ENCODE assay signal across 26 cellular contexts in genomic region chr5:73678322-73678740, GRCh38. TPM values are rescaled to one million over a fixed set of nuclear protein-coding genes. Genes with fewer than 3 reads are reported as not detected.
DNase-seq lines count a peak whose midpoint lies in the region; ATAC-seq, FAIRE-seq and TF ChIP-seq lines count a peak whose summit lies in the region.
"Had no signal": no experiment of that assay in that cellular context is flagged by ENCODE, and none has a peak within 500 bp of the region (broad histone marks: within the 10 kb centered on the region; RNA-seq: fewer than 3 reads in every experiment).

No MANE protein-coding gene starts in this region.

- DNase-seq in HT-29 (ENCODE audit: low spot score) (peak; percentile 80), RCC 7860 (ENCODE audit: low spot score) (peak; percentile 7), left lobe of liver (ENCODE audit: low spot score) (peak; percentile 81), transverse colon (peak; percentile 60), left cardiac atrium (no peak), cerebellum (ENCODE audit: low spot score) (no peak)
- DNase-seq in activated CD8-positive, alpha-beta memory T cell treated with anti-CD3 and anti-CD28 coated beads for 24 hours = no peak
- DNase-seq: activated CD4-positive, alpha-beta T cell treated with anti-CD3 and anti-CD28 coated beads for 36 hours; activated CD8-positive, alpha-beta memory T cell treated with anti-CD3 and anti-CD28 coated beads, Interleukin-2, amount 10 ng/mL, durations not matched to agents 7 days and 5 days; activated naive CD4-positive, alpha-beta T cell treated with anti-CD3 and anti-CD28 coated beads for 36 hours; amniotic stem cell; cortex of kidney; esophagus squamous epithelium; hippocampal formation; KBM-7; NCI-H1417 treated with DMSO at 0.1 percent for 48 hours; NCI-H2107; NCI-H446 treated with DMSO at 0.1 percent for 48 hours; psoas muscle; substantia nigra; T-cell had no signal

- no peak for FAIRE-seq in RCC 7860 (lab: Jason Lieb, UNC)
- FAIRE-seq: frontal cortex had no signal

- intact Hi-C loops in transverse colon (cut with DNase I; ENCODE audit: low total_unique reads) = no loop called here
- intact Hi-C loops in left cardiac atrium (cut with DNase I) = no loop called here

- 49 to 64% methylated on average over 4 of the region's 4 CpGs for WGBS in transverse colon (ENCODE audit: low coverage in 1 of 2), 2 donors

- ATAC-seq in left lobe of liver (peak; percentile 94), left cardiac atrium (no peak), GM18505 (IDR thresholded peaks at IDR 0.05; ENCODE audit: unreplicated experiment) (no peak)
- ATAC-seq: activated CD4-positive, alpha-beta T cell treated with anti-CD3 and anti-CD28 coated beads for 36 hours; activated CD8-positive, alpha-beta memory T cell treated with anti-CD3 and anti-CD28 coated beads, Interleukin-2, amount 10 ng/mL, durations not matched to agents 7 days and 5 days; psoas muscle; T-cell had no signal

- H3K4me3 ChIP-seq in transverse colon = no peak overlapping the region
- H3K4me3 ChIP-seq: breast epithelium, esophagus squamous epithelium, psoas muscle, vagina had no signal

- no peaks in the 10 kb centered on the region for H3K9me3 ChIP-seq in transverse colon
- H3K9me3 ChIP-seq: breast epithelium, esophagus squamous epithelium, psoas muscle, vagina had no signal

- TF ChIP-seq CTCF in transverse colon (IDR thresholded peaks at IDR 0.05) = no peak

- peak overlapping the region; percentile 10 to 58 (median 28) for H3K27ac ChIP-seq in transverse colon
- H3K27ac ChIP-seq: breast epithelium, C4-2B, esophagus squamous epithelium, psoas muscle, vagina had no signal

- no peaks in the 10 kb centered on the region for H3K36me3 ChIP-seq in transverse colon
- H3K36me3 ChIP-seq: breast epithelium, esophagus squamous epithelium, vagina had no signal

- H3K27me3 ChIP-seq in transverse colon = no peaks in the 10 kb centered on the region
- H3K27me3 ChIP-seq: breast epithelium, esophagus squamous epithelium, vagina had no signal

- no peak for TF ChIP-seq POLR2A in transverse colon (IDR thresholded peaks at IDR 0.05)
- TF ChIP-seq POLR2A in GM18505 (IDR thresholded peaks at IDR 0.05; ENCODE audit: borderline replicate concordance, extremely low read depth, insufficient read depth, insufficient read length) = no peak

- in situ Hi-C loops in transverse colon (cut with MboI; ENCODE audit: low pct_ligation_motif_present in 1 of 4, low pct_unique_long_range_greater_than_20kb in 1 of 4, low sequenced_read_pairs in 3 of 4) = no loop called here

- no peak for TF ChIP-seq EP300 in transverse colon (IDR thresholded peaks at IDR 0.05; ENCODE audit: low read depth)

- peaks cover 2 to 25% (median 8%) of the 10 kb centered on the region in 4 donors for H3K4me1 ChIP-seq in transverse colon
- H3K4me1 ChIP-seq: breast epithelium, vagina had no signal

RNA-seq across cellular contexts. Expression of gene ARHGEF28, which starts 52.3 kb away (rescaled TPM):
- total RNA-seq in HT-29 (2014; rRNA removed; shearing (Covaris generic)) = 20.1 and 36.5 TPM in 2 replicates
- 14.4 TPM for total RNA-seq in left lobe of liver
- 10 to 100 TPM in 3 of 4 donors, 1 to 10 TPM in 1; 9.8 to 18.7 (median 18.6) TPM for total RNA-seq in transverse colon
- 1 to 10 TPM; 2.6 to 3.1 TPM for total RNA-seq in left cardiac atrium
- 6.7 TPM for total RNA-seq in cerebellum
- total RNA-seq: activated CD8-positive, alpha-beta memory T cell treated with anti-CD3 and anti-CD28 coated beads, Interleukin-2, amount 10 ng/mL, durations not matched to agents 7 days and 5 days; activated naive CD4-positive, alpha-beta T cell treated with anti-CD3 and anti-CD28 coated beads for 36 hours had no signal

Comparison
In these comparisons a context has a peak if more than half of its experiments do, and no peak if none do; other contexts are left out.
1. DNase-seq: peak in HT-29 (single experiment), RCC 7860 (single experiment), left lobe of liver (single experiment) and transverse colon (single experiment); none in activated CD8-positive, alpha-beta memory T cell treated with anti-CD3 and anti-CD28 coated beads for 24 hours (single experiment), left cardiac atrium (single experiment) and cerebellum (single experiment).